Comparison of ENCODE assay signal across 14 cellular contexts in the genomic region with DNA sequence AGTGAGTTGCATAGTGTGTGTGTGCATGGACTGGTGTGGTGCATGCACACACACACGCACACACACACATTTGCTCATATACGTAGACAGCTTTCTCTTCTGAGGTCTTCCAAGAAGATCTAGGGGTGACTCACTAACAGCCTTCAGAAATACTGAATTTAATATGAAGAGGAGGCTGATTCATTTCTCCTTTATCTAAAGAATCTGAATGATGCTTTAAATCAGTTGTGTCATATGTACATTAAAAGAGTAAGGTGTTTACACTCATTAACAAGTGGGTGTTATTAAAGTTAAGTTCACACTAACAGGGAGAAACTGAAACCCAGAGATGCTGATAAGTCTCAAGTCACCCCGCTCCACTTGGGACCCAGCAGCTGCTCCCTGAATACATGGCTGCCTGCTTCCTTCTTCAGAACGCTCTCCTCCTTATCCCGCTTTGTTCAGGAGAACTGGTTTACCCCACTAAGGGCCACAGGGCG. TPM values are rescaled to one million over a fixed set of nuclear protein-coding genes. Genes with fewer than 3 reads are reported as not detected.
DNase-seq lines count a peak whose midpoint lies in the region; ATAC-seq lines count a peak whose summit lies in the region.
"Had no signal": no experiment of that assay in that cellular context is flagged by ENCODE, and none has a peak within 500 bp of the region (broad histone marks: within the 10 kb centered on the region; RNA-seq: fewer than 3 reads in every experiment).

No MANE protein-coding gene starts in this region.

- peaks cover 18% of the 10 kb centered on the region for H3K4me1 Mint-ChIP-seq in activated CD4-positive, alpha-beta T cell treated with anti-CD3 and anti-CD28 coated beads, Interleukin-2, amount 10 ng/mL, durations not matched to agents 7 days and 5 days

- peaks cover 4% of the 10 kb centered on the region for H3K27me3 Mint-ChIP-seq in activated CD4-positive, alpha-beta T cell treated with anti-CD3 and anti-CD28 coated beads, Interleukin-2, amount 10 ng/mL, durations not matched to agents 7 days and 5 days

- H3K4me3 Mint-ChIP-seq in activated CD4-positive, alpha-beta T cell treated with anti-CD3 and anti-CD28 coated beads, Interleukin-2, amount 10 ng/mL, durations not matched to agents 7 days and 5 days = no peak overlapping the region
- H3K4me3 Mint-ChIP-seq: central memory CD8-positive, alpha-beta T cell; type B pancreatic cell had no signal

- peak; percentile 31 for DNase-seq in activated CD4-positive, alpha-beta T cell treated with anti-CD3 and anti-CD28 coated beads for 48 hours
- no peak for DNase-seq in activated CD4-positive, alpha-beta T cell treated with anti-CD3 and anti-CD28 coated beads, Interleukin-2, amount 10 ng/mL, durations not matched to agents 7 days and 5 days
- peak; percentile 75 for DNase-seq in NCI-H226
- DNase-seq in astrocyte of the hippocampus (ENCODE audit: low read depth, low spot score) = peak; percentile 39
- DNase-seq in skeletal muscle cell (ENCODE audit: low read depth) = peak; percentile 66
- DNase-seq in NK-92 (lab: John Stamatoyannopoulos, UW; ENCODE audit: unreplicated experiment) = no peak
- DNase-seq in superior temporal gyrus (ENCODE audit: extremely low spot score) = no peak
- DNase-seq: esophagus squamous epithelium, GOT3, NCI-H446 treated with DMSO at 0.1 percent for 48 hours, SJCRH30 had no signal

- no peaks in the 10 kb centered on the region for H3K36me3 Mint-ChIP-seq in activated CD4-positive, alpha-beta T cell treated with anti-CD3 and anti-CD28 coated beads, Interleukin-2, amount 10 ng/mL, durations not matched to agents 7 days and 5 days (ENCODE audit: low read depth)
- H3K36me3 Mint-ChIP-seq: type B pancreatic cell had no signal

- peaks cover 2% of the 10 kb centered on the region for H3K9me3 Mint-ChIP-seq in activated CD4-positive, alpha-beta T cell treated with anti-CD3 and anti-CD28 coated beads, Interleukin-2, amount 10 ng/mL, durations not matched to agents 7 days and 5 days
- H3K9me3 Mint-ChIP-seq: central memory CD8-positive, alpha-beta T cell; type B pancreatic cell had no signal

- no peak overlapping the region for H3K4me3 ChIP-seq in skeletal muscle cell (ENCODE audit: low read depth, low read length)
- H3K4me3 ChIP-seq: esophagus squamous epithelium, SJCRH30 had no signal

- CTCF ChIA-PET in activated CD4-positive, alpha-beta T cell treated with anti-CD3 and anti-CD28 coated beads, Interleukin-2, amount 10 ng/mL, durations not matched to agents 7 days and 5 days (lab: Charles Lee) = interaction anchor here (1.1 kb wide), 1 partner anchor 22 kb away, joined by 3 read pairs; no protein-coding TSS in a partner anchor

- H3K27ac Mint-ChIP-seq in activated CD4-positive, alpha-beta T cell treated with anti-CD3 and anti-CD28 coated beads, Interleukin-2, amount 10 ng/mL, durations not matched to agents 7 days and 5 days = no peak overlapping the region
- H3K27ac Mint-ChIP-seq: type B pancreatic cell had no signal

- no peak for ATAC-seq in GM19467 (IDR thresholded peaks at IDR 0.05; ENCODE audit: unreplicated experiment)

- POLR2A ChIA-PET in activated CD4-positive, alpha-beta T cell treated with anti-CD3 and anti-CD28 coated beads, Interleukin-2, amount 10 ng/mL, durations not matched to agents 7 days and 5 days (lab: Charles Lee) = no interaction called here

RNA-seq across cellular contexts. Expression of gene TMPRSS7, which starts 22.0 kb away (rescaled TPM):
- total RNA-seq in activated CD4-positive, alpha-beta T cell treated with anti-CD3 and anti-CD28 coated beads, Interleukin-2, amount 10 ng/mL, durations not matched to agents 7 days and 5 days = not detected
- total RNA-seq: esophagus squamous epithelium, SJCRH30 had no signal

RNA-seq across cellular contexts. Expression of gene C3orf52, which starts 29.7 kb away (rescaled TPM):
- 1 to 10 TPM; 9.2 to 9.5 TPM for total RNA-seq in activated CD4-positive, alpha-beta T cell treated with anti-CD3 and anti-CD28 coated beads, Interleukin-2, amount 10 ng/mL, durations not matched to agents 7 days and 5 days

RNA-seq across cellular contexts. Expression of gene TAGLN3, which starts 57.8 kb away (rescaled TPM):
- under 1 TPM; 0.33 to 0.47 TPM for total RNA-seq in activated CD4-positive, alpha-beta T cell treated with anti-CD3 and anti-CD28 coated beads, Interleukin-2, amount 10 ng/mL, durations not matched to agents 7 days and 5 days
- total RNA-seq: esophagus squamous epithelium had no signal

Comparison
In these comparisons a context has a peak if more than half of its experiments do, and no peak if none do; other contexts are left out.
1. DNase-seq: peak in activated CD4-positive, alpha-beta T cell treated with anti-CD3 and anti-CD28 coated beads for 48 hours (single experiment), NCI-H226 (single experiment), astrocyte of the hippocampus (single experiment) and skeletal muscle cell (single experiment); none in activated CD4-positive, alpha-beta T cell treated with anti-CD3 and anti-CD28 coated beads, Interleukin-2, amount 10 ng/mL, durations not matched to agents 7 days and 5 days (single experiment), NK-92 (single experiment) and superior temporal gyrus (single experiment).